In the genomic region with DNA sequence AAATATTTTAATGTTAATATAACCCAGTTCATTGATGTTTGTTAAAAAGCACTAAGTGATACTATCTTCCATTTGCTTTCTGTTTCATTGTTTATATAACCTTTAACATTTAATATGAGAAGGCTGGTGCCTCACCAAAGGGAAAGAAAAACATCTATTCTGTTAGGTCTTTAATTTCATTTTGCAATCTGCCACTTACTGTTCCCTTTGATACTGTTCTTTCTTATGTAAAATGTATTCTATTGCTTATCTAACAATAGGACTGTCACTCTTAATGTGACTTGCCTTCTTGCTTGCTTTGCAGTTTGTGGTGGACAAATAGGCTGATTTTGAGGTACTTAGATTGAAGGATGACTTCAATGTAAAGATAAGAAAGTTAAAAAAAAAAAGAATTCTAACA, we compare ENCODE assay signal across 25 cellular contexts.
"Had no signal": no experiment of that assay in that cellular context is flagged by ENCODE, and none has a peak within 500 bp of the region (broad histone marks: within the 10 kb centered on the region; RNA-seq: fewer than 3 reads in every experiment).

No MANE protein-coding gene starts in this region.

- H3K4me1 ChIP-seq: stomach, suprapubic skin, testis, thyroid gland, tibial artery, tibial nerve, transverse colon, upper lobe of left lung, uterus, vagina had no signal

- H3K4me3 ChIP-seq: stomach, suprapubic skin, testis, thoracic aorta, thyroid gland, tibial artery, tibial nerve, transverse colon, upper lobe of left lung, uterus, vagina had no signal

- H3K9me3 ChIP-seq: suprapubic skin, testis, thoracic aorta, thyroid gland, tibial artery, upper lobe of left lung, uterus, vagina had no signal

- H3K27ac ChIP-seq: stomach, suprapubic skin, testis, thoracic aorta, thyroid gland, tibial artery, tibial nerve, transverse colon, upper lobe of left lung, uterus, vagina had no signal

- H3K36me3 ChIP-seq: stomach, suprapubic skin, thoracic aorta, thyroid gland, tibial artery, tibial nerve, transverse colon, upper lobe of left lung, uterus, vagina had no signal

- DNase-seq: stimulated activated CD4-positive, alpha-beta T cell treated with anti-CD3 and anti-CD28 coated beads, Interleukin-2, amount 100 ng/mL, for 48 hours; stimulated activated CD4-positive, alpha-beta T cell treated with anti-CD3 and anti-CD28 coated beads, Interleukin-4, amount 100 ng/mL, for 1 hour; stimulated activated CD4-positive, alpha-beta T cell treated with anti-CD3 and anti-CD28 coated beads, Interleukin-4, amount 100 ng/mL, for 24 hours; stimulated activated CD4-positive, alpha-beta T cell treated with anti-CD3 and anti-CD28 coated beads, Interleukin-4, amount 100 ng/mL, for 4 hours; stimulated activated CD8-positive, alpha-beta memory T cell treated with anti-CD3 and anti-CD28 coated beads, Interleukin-4, amount 100 ng/mL, for 48 hours; stimulated activated naive B cell treated with anti-CD40 and anti-IgM and Interleukin-4, amounts not matched to agents 10 μg/mL and 1 μg/mL and 100 μg/mL, for 72 hours; stimulated activated naive CD4-positive, alpha-beta T cell; stimulated activated naive CD4-positive, alpha-beta T cell treated with Interleukin-2 at 50 U/mL for 16 hours; stimulated activated naive CD8-positive, alpha-beta T cell treated with anti-CD3 and anti-CD28 coated beads, Interleukin-15, amount 100 ng/mL, for 72 hours; stimulated activated naive CD8-positive, alpha-beta T cell treated with anti-CD3 and anti-CD28 coated beads, Interleukin-15, Interleukin-2, amounts not matched to agents 100 U/mL and 50 U/mL, for 24 hours; stomach; substantia nigra; testis; thyroid gland; tibial artery; transverse colon; trophoblast cell; upper lobe of left lung; uterus had no signal

- H3K27me3 ChIP-seq: stomach, suprapubic skin, testis, thyroid gland, tibial artery, tibial nerve, transverse colon, upper lobe of left lung, uterus, vagina had no signal

- ATAC-seq: stimulated activated effector memory CD8-positive, alpha-beta T cell treated with anti-CD3 and anti-CD28 coated beads, Interleukin-12 subunit alpha, Interleukin-12 subunit beta, amount 100 ng/mL, for 72 hours; stimulated activated memory B cell treated with anti-CD40 and anti-IgM and Interleukin-4, amounts not matched to agents 10 μg/mL and 1 μg/mL and 100 μg/mL, for 72 hours; stimulated activated naive B cell treated with anti-CD40 and anti-IgM and Interleukin-4, amounts not matched to agents 10 μg/mL and 1 μg/mL and 100 μg/mL, for 72 hours; stimulated activated naive CD8-positive, alpha-beta T cell treated with anti-CD3 and anti-CD28 coated beads, Interleukin-15, amount 100 ng/mL, for 72 hours; stimulated activated naive CD8-positive, alpha-beta T cell treated with anti-CD3 and anti-CD28 coated beads, Interleukin-15, Interleukin-2, amounts not matched to agents 100 U/mL and 50 U/mL, for 24 hours had no signal
